In the genomic region with DNA sequence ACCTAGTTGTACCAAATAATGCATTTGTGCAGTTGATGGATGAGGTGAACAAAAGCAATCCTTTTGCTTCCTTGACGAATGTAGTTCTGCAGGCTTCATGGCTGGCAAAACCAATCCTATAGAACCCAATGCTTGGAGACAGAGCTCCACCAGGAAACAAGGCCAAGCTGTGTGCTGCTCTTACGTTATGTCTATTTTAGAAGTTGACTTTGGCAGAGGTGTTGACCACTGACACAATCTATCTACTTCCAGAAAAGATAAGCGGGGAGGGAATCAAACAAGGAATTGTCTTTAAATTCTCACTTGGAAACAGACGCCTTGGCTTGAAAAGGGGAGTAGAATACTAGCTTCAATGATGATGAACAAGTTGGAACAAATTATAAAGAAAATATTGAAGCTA, we compare ENCODE assay signal across 16 cellular contexts.
"Had no signal": no experiment of that assay in that cellular context is flagged by ENCODE, and none has a peak within 500 bp of the region (broad histone marks: within the 10 kb centered on the region; RNA-seq: fewer than 3 reads in every experiment).

No MANE protein-coding gene starts in this region.

- H3K27me3 ChIP-seq: adrenal gland, tibial nerve had no signal

- DNase-seq: activated CD4-positive, alpha-beta T cell treated with anti-CD3 and anti-CD28 coated beads, Interleukin-2, amount 50 U/mL, for 1 hour; activated naive CD4-positive, alpha-beta T cell treated with anti-CD3 and anti-CD28 coated beads, Interleukin-2, amount 10 ng/mL, durations not matched to agents 7 days and 5 days; activated T-cell treated with anti-CD3 and anti-CD28 coated beads for 4 hours; adrenal gland; effector CD4-positive, alpha-beta T cell; hypothalamus; mammary epithelial cell; occipital lobe; psoas muscle; sigmoid colon; stimulated activated CD4-positive, alpha-beta T cell treated with anti-CD3 and anti-CD28 coated beads, Interleukin-12 subunit alpha, Interleukin-12 subunit beta, amount 100 ng/mL, for 4 hours; stimulated activated CD4-positive, alpha-beta T cell treated with anti-CD3 and anti-CD28 coated beads, Interleukin-2, amount 100 ng/mL, for 48 hours; T-helper 2 cell had no signal

- H3K36me3 ChIP-seq: adrenal gland, sigmoid colon, tibial nerve had no signal

- H3K9me3 ChIP-seq: adrenal gland, psoas muscle, sigmoid colon, tibial nerve had no signal

- ATAC-seq: activated T-helper 17 cell treated with anti-CD3 and anti-CD28 coated beads, Interleukin-2, amount 50 U/mL, for 72 hours; natural killer cell treated with Interleukin-12 subunit alpha and Interleukin-12 subunit beta and Interleukin-15 and Interleukin-18, amount 100 ng/mL, for 72 hours had no signal

- H3K4me1 ChIP-seq: sigmoid colon had no signal

- H3K27ac ChIP-seq: psoas muscle had no signal

- H3K4me3 ChIP-seq: adrenal gland, psoas muscle, sigmoid colon, tibial nerve had no signal
